8 cellular contexts compared by ENCODE assay signal in the genomic region with DNA sequence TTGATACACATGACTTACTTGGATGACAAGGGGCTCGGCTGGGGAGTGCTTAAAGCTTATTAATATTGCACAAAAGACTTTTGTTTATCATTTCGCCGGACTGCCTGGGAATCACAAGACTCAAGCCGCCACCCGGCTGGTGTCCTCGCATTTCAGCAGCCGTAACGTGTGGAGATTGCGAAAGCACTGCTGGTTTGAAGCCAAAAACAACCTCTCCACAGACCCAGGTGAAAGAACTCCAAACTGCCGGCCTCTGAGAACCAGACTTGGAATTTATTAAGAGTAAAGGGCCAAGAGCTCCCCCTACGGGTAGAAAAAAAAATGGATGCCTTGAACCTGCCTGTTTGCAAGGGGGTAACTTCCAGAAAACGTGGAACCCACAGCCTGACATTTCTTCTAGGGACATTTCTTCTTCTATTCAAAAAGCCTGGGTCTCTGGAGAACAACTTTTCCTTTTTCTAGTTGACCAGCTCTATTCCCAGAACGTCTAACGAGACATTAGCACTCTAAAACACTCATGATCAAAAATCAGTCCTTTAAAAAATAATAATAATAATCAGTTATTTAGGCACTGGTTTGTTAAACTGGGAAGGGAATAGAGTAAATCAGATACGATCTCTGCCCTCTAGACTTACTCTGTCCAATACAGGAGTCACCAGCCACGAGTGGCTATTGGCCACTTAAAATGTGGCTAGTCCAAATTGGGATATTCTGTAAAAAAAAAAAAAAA.
A peak's percentile ranks its signal among the peaks of the same experiment; 100 is the strongest.
DNase-seq lines count a peak whose midpoint lies in the region; ATAC-seq and TF ChIP-seq lines count a peak whose summit lies in the region.

No MANE protein-coding gene starts in this region.

- POLR2A ChIA-PET in CD4-positive, alpha-beta memory T cell (lab: Charles Lee; ENCODE audit: partially characterized antibody): no interaction called here

- no peaks in the 10 kb centered on the region for H3K79me2 ChIP-seq in GM23248 (ENCODE audit: insufficient read depth)

- peaks cover 13 to 15% of the 10 kb centered on the region in 2 donors for H3K27me3 Mint-ChIP-seq in CD4-positive, alpha-beta memory T cell

- H3K4me2 ChIP-seq in GM23248 (ENCODE audit: unreplicated experiment): peak overlapping the region; percentile 75

- CTCF ChIA-PET in CD4-positive, alpha-beta memory T cell (lab: Charles Lee; ENCODE audit: partially characterized antibody): interaction anchor here (1.3 kb wide), 1 partner anchor 9 kb away, joined by 7 read pairs; no protein-coding TSS in a partner anchor

- intact Hi-C loops in CD4-positive, alpha-beta memory T cell (cut with micrococcal nuclease): no loop called here

- ATAC-seq in stimulated activated naive CD8-positive, alpha-beta T cell treated with anti-CD3 and anti-CD28 coated beads, Interleukin-15, Interleukin-2, amounts not matched to agents 100 U/mL and 50 U/mL, for 24 hours: no peak
- no peak for ATAC-seq in HG03108 (IDR thresholded peaks at IDR 0.05; ENCODE audit: unreplicated experiment)

- no peak overlapping the region for H3K27ac ChIP-seq in CD4-positive, alpha-beta memory T cell (ENCODE audit: low read depth, low read length)
- H3K27ac ChIP-seq in GM23248 (no peak overlapping the region), liver (ENCODE audit: low read depth in 1 of 2, low read length in 2 of 2) (no peak overlapping the region)

- peak overlapping the region; percentile 80 for H2AFZ ChIP-seq in GM23248

- in situ Hi-C loops in GM23248 (cut with MboI): loop anchor here (10.0 to 25.0 kb wide), 2 partner anchors 609 to 1412 kb away; a partner anchor contains a TSS

- no peaks in the 10 kb centered on the region for H4K20me1 ChIP-seq in GM23248 (ENCODE audit: insufficient read depth)

- WGBS in GM23248 (ENCODE audit: low coverage in 1 of 2, low lambda C conversion rate in 2 of 2, missing lambda C conversion rate in 2 of 2), 2 experiments: 9% methylated on average over 16 of the region's 16 CpGs
- 4% methylated on average over 16 of the region's 16 CpGs for WGBS in liver

- no peaks in the 10 kb centered on the region for H3K27me3 ChIP-seq in CD4-positive, alpha-beta memory T cell (ENCODE audit: insufficient read depth, low read length)
- H3K27me3 ChIP-seq in GM23248 (replicated peaks; ENCODE audit: insufficient read depth): no peaks in the 10 kb centered on the region
- peaks cover 0 to 4% (median 0%) of the 10 kb centered on the region in 4 donors for H3K27me3 ChIP-seq in liver (ENCODE audit: control insufficient read depth in 4 of 4, insufficient read depth in 4 of 4, low read length in 3 of 4)

- no peaks in the 10 kb centered on the region for H3K9me3 ChIP-seq in CD4-positive, alpha-beta memory T cell (ENCODE audit: control insufficient read depth in 1 of 2, low read length in 2 of 2)
- H3K9me3 ChIP-seq in GM23248 (ENCODE audit: low read depth) (no peaks in the 10 kb centered on the region), liver (ENCODE audit: control insufficient read depth in 4 of 4, low read length in 3 of 4) (no peaks in the 10 kb centered on the region)

- no peaks in the 10 kb centered on the region for H3K9me2 ChIP-seq in GM23248 (ENCODE audit: insufficient read depth)

- no peaks in the 10 kb centered on the region for H3K4me1 ChIP-seq in CD4-positive, alpha-beta memory T cell (ENCODE audit: insufficient read depth, low read length)
- peaks cover 5% of the 10 kb centered on the region; the same call in 1 of the 2 replicates for H3K4me1 ChIP-seq in GM23248 (ENCODE audit: insufficient read depth)
- peaks cover 0 to 4% (median 1%) of the 10 kb centered on the region in 4 donors for H3K4me1 ChIP-seq in liver (ENCODE audit: control insufficient read depth in 4 of 4, insufficient read depth in 4 of 4, low read length in 3 of 4)

- H3F3A ChIP-seq in GM23248 (ENCODE audit: insufficient read depth): no peaks in the 10 kb centered on the region

- DNase-seq in CD4-positive, alpha-beta memory T cell: peak in 3 of 5 donors; percentile 3 to 13 (median 12)
- DNase-seq in GM23248 (peak; percentile 73), NCI-H146 (lab: John Stamatoyannopoulos, UW) (peak; percentile 77), SW480 (ENCODE audit: low spot score) (peak; percentile 84), ecto neural progenitor cell (ENCODE audit: low spot score) (peak; percentile 74)
- peak; percentile 41 for DNase-seq in stimulated activated naive CD8-positive, alpha-beta T cell treated with anti-CD3 and anti-CD28 coated beads, Interleukin-15, Interleukin-2, amounts not matched to agents 100 U/mL and 50 U/mL, for 24 hours

- H3K4me3 Mint-ChIP-seq in CD4-positive, alpha-beta memory T cell: no peak overlapping the region

- H3K9ac ChIP-seq in GM23248 (peak overlapping the region; percentile 32; the same call in 1 of the 2 replicates), liver (ENCODE audit: low read depth in 1 of 2, low read length in 2 of 2) (no peak overlapping the region)

- no peaks in the 10 kb centered on the region for H3K36me3 Mint-ChIP-seq in CD4-positive, alpha-beta memory T cell

- no peaks in the 10 kb centered on the region for H3K36me3 ChIP-seq in CD4-positive, alpha-beta memory T cell (ENCODE audit: insufficient read depth, low read length)
- H3K36me3 ChIP-seq in GM23248 (ENCODE audit: low read depth) (no peaks in the 10 kb centered on the region), liver (ENCODE audit: control insufficient read depth in 4 of 4, insufficient read depth in 3 of 4, low read depth in 1 of 4, low read length in 3 of 4) (no peaks in the 10 kb centered on the region)

- peak; percentile 81 for TF ChIP-seq CTCF in liver (IDR thresholded peaks at IDR 0.05; ENCODE audit: low read depth, low read length, missing input control)

- H3K4me1 Mint-ChIP-seq in CD4-positive, alpha-beta memory T cell: no peaks in the 10 kb centered on the region

- TF ChIP-seq RAD21 in liver (IDR thresholded peaks at IDR 0.05): peak; percentile 82 to 83

- no peaks in the 10 kb centered on the region for H3K9me3 Mint-ChIP-seq in CD4-positive, alpha-beta memory T cell

- H3K27ac Mint-ChIP-seq in CD4-positive, alpha-beta memory T cell: no peak overlapping the region

- H3K4me3 ChIP-seq in CD4-positive, alpha-beta memory T cell (ENCODE audit: low read length in 2 of 2): no peak overlapping the region
- H3K4me3 ChIP-seq in GM23248 (peak overlapping the region; percentile 50; the same call in 1 of the 2 replicates), liver (ENCODE audit: low read depth in 1 of 3, low read length in 3 of 3) (no peak overlapping the region)

TF ChIP-seq in liver, 16 proteins besides CTCF, POLR2A, EP300 and RAD21 (continues in another document):
- TF ChIP-seq, protein P1, sequence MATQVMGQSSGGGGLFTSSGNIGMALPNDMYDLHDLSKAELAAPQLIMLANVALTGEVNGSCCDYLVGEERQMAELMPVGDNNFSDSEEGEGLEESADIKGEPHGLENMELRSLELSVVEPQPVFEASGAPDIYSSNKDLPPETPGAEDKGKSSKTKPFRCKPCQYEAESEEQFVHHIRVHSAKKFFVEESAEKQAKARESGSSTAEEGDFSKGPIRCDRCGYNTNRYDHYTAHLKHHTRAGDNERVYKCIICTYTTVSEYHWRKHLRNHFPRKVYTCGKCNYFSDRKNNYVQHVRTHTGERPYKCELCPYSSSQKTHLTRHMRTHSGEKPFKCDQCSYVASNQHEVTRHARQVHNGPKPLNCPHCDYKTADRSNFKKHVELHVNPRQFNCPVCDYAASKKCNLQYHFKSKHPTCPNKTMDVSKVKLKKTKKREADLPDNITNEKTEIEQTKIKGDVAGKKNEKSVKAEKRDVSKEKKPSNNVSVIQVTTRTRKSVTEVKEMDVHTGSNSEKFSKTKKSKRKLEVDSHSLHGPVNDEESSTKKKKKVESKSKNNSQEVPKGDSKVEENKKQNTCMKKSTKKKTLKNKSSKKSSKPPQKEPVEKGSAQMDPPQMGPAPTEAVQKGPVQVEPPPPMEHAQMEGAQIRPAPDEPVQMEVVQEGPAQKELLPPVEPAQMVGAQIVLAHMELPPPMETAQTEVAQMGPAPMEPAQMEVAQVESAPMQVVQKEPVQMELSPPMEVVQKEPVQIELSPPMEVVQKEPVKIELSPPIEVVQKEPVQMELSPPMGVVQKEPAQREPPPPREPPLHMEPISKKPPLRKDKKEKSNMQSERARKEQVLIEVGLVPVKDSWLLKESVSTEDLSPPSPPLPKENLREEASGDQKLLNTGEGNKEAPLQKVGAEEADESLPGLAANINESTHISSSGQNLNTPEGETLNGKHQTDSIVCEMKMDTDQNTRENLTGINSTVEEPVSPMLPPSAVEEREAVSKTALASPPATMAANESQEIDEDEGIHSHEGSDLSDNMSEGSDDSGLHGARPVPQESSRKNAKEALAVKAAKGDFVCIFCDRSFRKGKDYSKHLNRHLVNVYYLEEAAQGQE (IDR thresholded peaks at IDR 0.05): peak; percentile 38
- no peak for TF ChIP-seq TAF1 (conservative IDR thresholded peaks at IDR 0.05)
- no peak for TF ChIP-seq EGR1 (IDR thresholded peaks at IDR 0.05; ENCODE audit: low read depth in 2 of 2)
- TF ChIP-seq, protein P2, sequence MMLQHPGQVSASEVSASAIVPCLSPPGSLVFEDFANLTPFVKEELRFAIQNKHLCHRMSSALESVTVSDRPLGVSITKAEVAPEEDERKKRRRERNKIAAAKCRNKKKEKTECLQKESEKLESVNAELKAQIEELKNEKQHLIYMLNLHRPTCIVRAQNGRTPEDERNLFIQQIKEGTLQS (IDR thresholded peaks at IDR 0.05): no peak
- TF ChIP-seq NR2F2 (IDR thresholded peaks at IDR 0.05): no peak
- no peak for TF ChIP-seq FOXA1 (IDR thresholded peaks at IDR 0.05)
- TF ChIP-seq GABPA (IDR thresholded peaks at IDR 0.05 in 1 of 2, conservative IDR thresholded peaks at IDR 0.05 in 1 of 2): no peak
- peak; percentile 20 for TF ChIP-seq SP1 (IDR thresholded peaks at IDR 0.05)
- TF ChIP-seq FOXA2 (IDR thresholded peaks at IDR 0.05): no peak
- TF ChIP-seq, protein P3, sequence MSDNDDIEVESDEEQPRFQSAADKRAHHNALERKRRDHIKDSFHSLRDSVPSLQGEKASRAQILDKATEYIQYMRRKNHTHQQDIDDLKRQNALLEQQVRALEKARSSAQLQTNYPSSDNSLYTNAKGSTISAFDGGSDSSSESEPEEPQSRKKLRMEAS (IDR thresholded peaks at IDR 0.05): no peak
- peak; percentile 83 for TF ChIP-seq YY1 (IDR thresholded peaks at IDR 0.05)
- TF ChIP-seq JUND (IDR thresholded peaks at IDR 0.05): peak; percentile 34 to 51

Comparison
In these comparisons a context has a peak if more than half of its experiments do, and no peak if none do; other contexts are left out.
1. DNase-seq: peak in every context shown above with its lines; median percentile 84 in SW480; 77 in NCI-H146; 74 in ecto neural progenitor cell; 73 in GM23248; 41 in stimulated activated naive CD8-positive, alpha-beta T cell treated with anti-CD3 and anti-CD28 coated beads, Interleukin-15, Interleukin-2, amounts not matched to agents 100 U/mL and 50 U/mL, for 24 hours; 12 in CD4-positive, alpha-beta memory T cell.